23 cellular contexts compared by ENCODE assay signal in genomic region chr1:78355646-78356045, GRCh38.
"Had no signal": no experiment of that assay in that cellular context is flagged by ENCODE, and none has a peak within 500 bp of the region (broad histone marks: within the 10 kb centered on the region; RNA-seq: fewer than 3 reads in every experiment).

No MANE protein-coding gene starts in this region.

- H3K4me1 Mint-ChIP-seq: natural killer cell had no signal

- FAIRE-seq: islet of Langerhans had no signal

- H3K36me3 Mint-ChIP-seq: natural killer cell had no signal

- H3K9me3 ChIP-seq: mucosa of descending colon, psoas muscle, sigmoid colon, suprapubic skin, upper lobe of left lung had no signal

- ATAC-seq: activated CD8-positive, alpha-beta T cell treated with anti-CD3 and anti-CD28 coated beads, Interleukin-2, amount 10 ng/mL, durations not matched to agents 7 days and 5 days; mucosa of descending colon; natural killer cell; psoas muscle; stimulated activated naive CD8-positive, alpha-beta T cell treated with anti-CD3 and anti-CD28 coated beads, Interleukin-15, Interleukin-2, amounts not matched to agents 100 U/mL and 50 U/mL, for 24 hours had no signal

- H3K4me3 Mint-ChIP-seq: activated CD8-positive, alpha-beta T cell treated with anti-CD3 and anti-CD28 coated beads, Interleukin-2, amount 10 ng/mL, durations not matched to agents 7 days and 5 days; activated T-helper 1 cell treated with anti-CD3 and anti-CD28 coated beads, Interleukin-12 subunit alpha, Interleukin-12 subunit beta, Interleukin-2, Interleukin-4 antibody, amounts not matched to agents 30 ng/mL and 10 ng/mL and 1 ng/mL, durations not matched to agents 14 hours and 24 hours and 36 hours; natural killer cell had no signal

- H3K27ac Mint-ChIP-seq: activated CD8-positive, alpha-beta T cell treated with anti-CD3 and anti-CD28 coated beads, Interleukin-2, amount 10 ng/mL, durations not matched to agents 7 days and 5 days; activated T-helper 1 cell treated with anti-CD3 and anti-CD28 coated beads, Interleukin-12 subunit alpha, Interleukin-12 subunit beta, Interleukin-2, Interleukin-4 antibody, amounts not matched to agents 30 ng/mL and 10 ng/mL and 1 ng/mL, durations not matched to agents 14 hours and 24 hours and 36 hours; natural killer cell had no signal

- H3K9me3 Mint-ChIP-seq: activated T-helper 1 cell treated with anti-CD3 and anti-CD28 coated beads, Interleukin-12 subunit alpha, Interleukin-12 subunit beta, Interleukin-2, Interleukin-4 antibody, amounts not matched to agents 30 ng/mL and 10 ng/mL and 1 ng/mL, durations not matched to agents 14 hours and 24 hours and 36 hours had no signal

- H3K4me3 ChIP-seq: coronary artery, mucosa of descending colon, psoas muscle, sigmoid colon, suprapubic skin, upper lobe of left lung had no signal

- DNase-seq: activated CD4-positive, alpha-beta T cell treated with anti-CD3 and anti-CD28 coated beads for 48 hours; activated CD8-positive, alpha-beta memory T cell treated with anti-CD3 and anti-CD28 coated beads, Interleukin-2, amount 50 U/mL, for 48 hours; activated CD8-positive, alpha-beta T cell treated with anti-CD3 and anti-CD28 coated beads, Interleukin-2, amount 10 ng/mL, durations not matched to agents 7 days and 5 days; activated naive CD4-positive, alpha-beta T cell; caudate nucleus; effector CD4-positive, alpha-beta T cell; foreskin melanocyte; head of caudate nucleus; mammary epithelial cell; mucosa of descending colon; natural killer cell; occipital lobe; psoas muscle; sigmoid colon; stimulated activated CD4-positive, alpha-beta T cell treated with anti-CD3 and anti-CD28 coated beads, Interleukin-2, amount 100 ng/mL, for 48 hours; stimulated activated CD8-positive, alpha-beta memory T cell treated with anti-CD3 and anti-CD28 coated beads, Interleukin-4, amount 100 ng/mL, for 48 hours; stimulated activated naive CD8-positive, alpha-beta T cell treated with anti-CD3 and anti-CD28 coated beads, Interleukin-15, Interleukin-2, amounts not matched to agents 100 U/mL and 50 U/mL, for 24 hours; upper lobe of left lung; WERI-Rb-1 had no signal

- H3K27ac ChIP-seq: coronary artery, psoas muscle, sigmoid colon, suprapubic skin, upper lobe of left lung, WERI-Rb-1 had no signal

- H3K27me3 ChIP-seq: sigmoid colon, suprapubic skin, upper lobe of left lung had no signal

- H3K36me3 ChIP-seq: sigmoid colon, suprapubic skin, upper lobe of left lung, WERI-Rb-1 had no signal

- H3K4me1 ChIP-seq: psoas muscle, suprapubic skin had no signal
